ENCODE assay signal across 1 cellular context in genomic region chr2:241686649-241687425, GRCh38.
A peak's percentile ranks its signal among the peaks of the same experiment; 100 is the strongest.
TF ChIP-seq lines count a peak whose summit lies in the region.

TSS of gene DTYMK (minus strand) at chr2:241686815. CDS start at chr2:241686783, 32 bp downstream.

TF ChIP-seq in HepG2, 621 proteins besides CTCF, POLR2A, EP300 and RAD21 (continued from another document):
- TF ChIP-seq BCL3 (CRISPR knock-in tag; IDR thresholded peaks at IDR 0.05) (peak; percentile 98), DMTF1 (CRISPR knock-in tag; IDR thresholded peaks at IDR 0.05) (0 out of 2 replicates have a peak, but pooled peaks have one; percentile 67), THAP11 (CRISPR knock-in tag; IDR thresholded peaks at IDR 0.05) (peak; percentile 95), REXO4 (CRISPR knock-in tag; IDR thresholded peaks at IDR 0.05; ENCODE audit: borderline replicate concordance) (peak; percentile 71; the same call in 1 of the 2 replicates), PHF21A (CRISPR knock-in tag; IDR thresholded peaks at IDR 0.05) (peak; percentile 93), ZNF354B (CRISPR knock-in tag; IDR thresholded peaks at IDR 0.05) (peak; percentile 77), ZNF891 (CRISPR knock-in tag; IDR thresholded peaks at IDR 0.05) (peak; percentile 86; the same call in 1 of the 2 replicates), MIXL1 (CRISPR knock-in tag; IDR thresholded peaks at IDR 0.05) (no peak), HMGXB4 (CRISPR knock-in tag; IDR thresholded peaks at IDR 0.05; ENCODE audit: borderline replicate concordance in 1 of 2, low read depth in 1 of 2) (peak; percentile 40 to 67), THYN1 (CRISPR knock-in tag; IDR thresholded peaks at IDR 0.05; ENCODE audit: borderline replicate concordance, low read depth) (peak; percentile 17; the same call in 1 of the 2 replicates), ATF4 (CRISPR knock-in tag; IDR thresholded peaks at IDR 0.05) (peak in 1 of 2 experiments; percentile 73; a peak in 2 of 4 replicates), ELF4 (CRISPR knock-in tag; IDR thresholded peaks at IDR 0.05; ENCODE audit: borderline replicate concordance) (0 out of 2 replicates have a peak, but pooled peaks have one; percentile 49), GLI4 (CRISPR knock-in tag; IDR thresholded peaks at IDR 0.05; ENCODE audit: borderline replicate concordance) (peak; percentile 45), ETS1 (CRISPR knock-in tag; IDR thresholded peaks at IDR 0.05) (peak; percentile 89; the same call in 1 of the 2 replicates), ZNF710 (CRISPR knock-in tag; IDR thresholded peaks at IDR 0.05; ENCODE audit: borderline replicate concordance) (peak; percentile 72; the same call in 1 of the 2 replicates), HDAC2 (CRISPR knock-in tag; IDR thresholded peaks at IDR 0.05) (peak; percentile 70), ZNF331 (CRISPR knock-in tag; IDR thresholded peaks at IDR 0.05) (peak; percentile 81), PATZ1 (CRISPR knock-in tag; IDR thresholded peaks at IDR 0.05) (peak; percentile 82), TRIM24 (CRISPR knock-in tag; IDR thresholded peaks at IDR 0.05) (peak; percentile 12; the same call in 1 of the 2 replicates), GPN1 (CRISPR knock-in tag; IDR thresholded peaks at IDR 0.05; ENCODE audit: borderline replicate concordance) (no peak; the same call in 1 of the 2 replicates), SKIL (CRISPR knock-in tag; IDR thresholded peaks at IDR 0.05; ENCODE audit: borderline replicate concordance) (peak; percentile 69), HDAC6 (IDR thresholded peaks at IDR 0.05; ENCODE audit: low read depth, low read length) (no peak), PAXIP1 (CRISPR knock-in tag; conservative IDR thresholded peaks at IDR 0.05) (peak; percentile 71), ATF5 (CRISPR knock-in tag; IDR thresholded peaks at IDR 0.05; ENCODE audit: low read depth) (0 out of 2 replicates have a peak, but pooled peaks have one; percentile 38), ZNF180 (CRISPR knock-in tag; IDR thresholded peaks at IDR 0.05; ENCODE audit: borderline replicate concordance, low read depth) (0 out of 2 replicates have a peak, but pooled peaks have one; percentile 54), FOSL2 (CRISPR knock-in tag; IDR thresholded peaks at IDR 0.05) (peak; percentile 27), ZNF280B (CRISPR knock-in tag; IDR thresholded peaks at IDR 0.05; ENCODE audit: borderline replicate concordance) (peak; percentile 75), CCAR2 (optimal IDR thresholded peaks at IDR 0.05; ENCODE audit: low read depth, low read length) (no peak), ZNF569 (CRISPR knock-in tag; IDR thresholded peaks at IDR 0.05; ENCODE audit: borderline replicate concordance) (no peak), ZNF740 (CRISPR knock-in tag; IDR thresholded peaks at IDR 0.05) (no peak; the same call in 1 of the 2 replicates), ZMAT3 (CRISPR knock-in tag; conservative IDR thresholded peaks at IDR 0.05) (peak; percentile 57; the same call in 1 of the 2 replicates), ZNF501 (CRISPR knock-in tag; IDR thresholded peaks at IDR 0.05) (peak; percentile 73; the same call in 1 of the 2 replicates), HOXD1 (CRISPR knock-in tag; IDR thresholded peaks at IDR 0.05) (peak; percentile 22; the same call in 1 of the 2 replicates), ATF7 (IDR thresholded peaks at IDR 0.05) (no peak), ATF7 (CRISPR knock-in tag; IDR thresholded peaks at IDR 0.05) (0 out of 2 replicates have a peak, but pooled peaks have one; percentile 52)
